18 cellular contexts compared by ENCODE assay signal in the genomic region with DNA sequence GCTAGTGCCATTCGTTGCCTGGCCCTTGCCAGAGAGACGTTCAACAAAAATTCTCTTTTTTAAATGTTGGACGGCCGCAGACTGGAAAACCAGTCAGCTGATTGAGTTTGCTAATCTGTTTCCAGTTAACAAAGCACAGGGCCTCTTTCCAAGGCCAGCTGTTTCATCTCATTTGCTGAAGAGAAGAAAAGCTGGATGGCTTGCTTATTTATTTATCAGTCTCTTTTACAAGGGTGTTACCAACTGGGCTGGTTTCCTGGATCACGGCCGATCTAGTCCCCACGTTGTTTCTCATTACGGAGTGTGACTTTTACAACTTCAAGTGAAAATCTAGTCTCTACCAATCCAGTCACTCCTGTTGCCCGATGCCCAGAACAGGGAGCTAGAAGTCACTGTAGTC.
A peak's percentile ranks its signal among the peaks of the same experiment; 100 is the strongest.
DNase-seq lines count a peak whose midpoint lies in the region; ATAC-seq, FAIRE-seq and TF ChIP-seq lines count a peak whose summit lies in the region.
"Had no signal": no experiment of that assay in that cellular context is flagged by ENCODE, and none has a peak within 500 bp of the region (broad histone marks: within the 10 kb centered on the region; RNA-seq: fewer than 3 reads in every experiment).

No MANE protein-coding gene starts in this region.

- 21 to 31% (median 25%) methylated on average over 9 of the region's 9 CpGs for WGBS in adrenal gland, 4 donors
- 19 to 24% (median 22%) methylated on average over 9 of the region's 9 CpGs for WGBS in heart left ventricle, 4 donors
- 4 to 16% (median 5%) methylated on average over 9 of the region's 9 CpGs for WGBS in ovary, 3 donors

- DNase-seq in AG09319 (ENCODE audit: extremely low read depth, low read depth): peak; percentile 54
- peak; percentile 18 to 82 (median 46) for DNase-seq in adrenal gland
- peak in 4 of 5 donors; percentile 32 to 67 (median 33) for DNase-seq in heart left ventricle
- peak; percentile 48 to 75 (median 73) for DNase-seq in ovary
- no peak for DNase-seq in iPS-NIHi7 (ENCODE audit: extremely low spot score)
- no peak for DNase-seq in GOT3 (lab: John Stamatoyannopoulos, UW)
- DNase-seq in stimulated activated CD4-positive, alpha-beta T cell treated with anti-CD3 and anti-CD28 coated beads, Interleukin-1b, Interleukin-23, amount 100 ng/mL, for 48 hours: no peak
- no peak for DNase-seq in H54 (ENCODE audit: insufficient read length, low spot score)
- DNase-seq: ACHN; activated CD8-positive, alpha-beta T cell treated with anti-CD3 and anti-CD28 coated beads for 36 hours; DMS79 treated with DMSO at 0.1 percent for 48 hours; glutamatergic neuron; NCI-H1092; small intestine had no signal

- no peak for TF ChIP-seq CTCF in AG09319 (IDR thresholded peaks at IDR 0.05; ENCODE audit: low read depth, low read length)
- TF ChIP-seq CTCF in adrenal gland (IDR thresholded peaks at IDR 0.05): no peak
- TF ChIP-seq CTCF in heart left ventricle (IDR thresholded peaks at IDR 0.05): no peak
- TF ChIP-seq CTCF in ovary (IDR thresholded peaks at IDR 0.05): no peak

- no peaks in the 10 kb centered on the region for H3K27me3 ChIP-seq in adrenal gland
- peaks cover 0 to 9% (median 0%) of the 10 kb centered on the region in 9 donors for H3K27me3 ChIP-seq in heart left ventricle
- H3K27me3 ChIP-seq in ovary: no peaks in the 10 kb centered on the region

- ATAC-seq in heart left ventricle: peak in 3 of 4 donors; percentile 26 to 58 (median 55)
- ATAC-seq: activated CD8-positive, alpha-beta T cell treated with anti-CD3 and anti-CD28 coated beads for 36 hours; activated T-helper 17 cell treated with anti-CD3 and anti-CD28 coated beads, Interleukin-2, amount 50 U/mL, for 72 hours; GM12878; HepG2; left lobe of liver had no signal

- H3K4me3 ChIP-seq in adrenal gland (no peak overlapping the region), heart left ventricle (no peak overlapping the region), ovary (no peak overlapping the region)
- H3K4me3 ChIP-seq: GM12878 had no signal

- intact Hi-C loops in adrenal gland (cut with DNase I) (no loop called here), heart left ventricle (cut with DNase I) (no loop called here), ovary (cut with DNase I) (no loop called here)

- H3K36me3 ChIP-seq in adrenal gland (replicated peaks in 1 of 2) (no peaks in the 10 kb centered on the region), heart left ventricle (no peaks in the 10 kb centered on the region), ovary (no peaks in the 10 kb centered on the region)

- H3K9me3 ChIP-seq in adrenal gland (replicated peaks in 1 of 3) (no peaks in the 10 kb centered on the region), heart left ventricle (no peaks in the 10 kb centered on the region), ovary (no peaks in the 10 kb centered on the region)

- no peaks in the 10 kb centered on the region for H3K4me1 ChIP-seq in adrenal gland (replicated peaks in 1 of 2)
- H3K4me1 ChIP-seq in heart left ventricle: peaks cover 0 to 26% (median 0%) of the 10 kb centered on the region in 12 donors
- H3K4me1 ChIP-seq in ovary (ENCODE audit: insufficient read depth): peaks cover 10% of the 10 kb centered on the region

- TF ChIP-seq POLR2A in adrenal gland (IDR thresholded peaks at IDR 0.05) (no peak), heart left ventricle (IDR thresholded peaks at IDR 0.05) (no peak), ovary (IDR thresholded peaks at IDR 0.05) (no peak), H54 (IDR thresholded peaks at IDR 0.05; ENCODE audit: low read depth, low read length) (no peak)

- FAIRE-seq in H54 (lab: Jason Lieb, UNC): no peak
- FAIRE-seq: GM12878, HepG2, small intestine had no signal

- H3K27ac ChIP-seq in adrenal gland (peak overlapping the region in 1 of 5 donors; percentile 17), heart left ventricle (no peak overlapping the region), ovary (no peak overlapping the region)

- TF ChIP-seq EP300 in ovary (IDR thresholded peaks at IDR 0.05): no peak

Comparison
In these comparisons a context has a peak if more than half of its experiments do, and no peak if none do; other contexts are left out.
1. DNase-seq: peak in AG09319 (single experiment), adrenal gland (7 of 7), heart left ventricle (4 of 5) and ovary (5 of 5); none in iPS-NIHi7 (single experiment), GOT3 (single experiment), stimulated activated CD4-positive, alpha-beta T cell treated with anti-CD3 and anti-CD28 coated beads, Interleukin-1b, Interleukin-23, amount 100 ng/mL, for 48 hours (single experiment) and H54 (single experiment).